ENCODE assay signal across 9 cellular contexts in genomic region chr1:192516776-192517297, GRCh38. TPM values are rescaled to one million over a fixed set of nuclear protein-coding genes. Genes with fewer than 3 reads are reported as not detected.
DNase-seq lines count a peak whose midpoint lies in the region; ATAC-seq and TF ChIP-seq lines count a peak whose summit lies in the region.
"Had no signal": no experiment of that assay in that cellular context is flagged by ENCODE, and none has a peak within 500 bp of the region (broad histone marks: within the 10 kb centered on the region; RNA-seq: fewer than 3 reads in every experiment).

No MANE protein-coding gene starts in this region.

- intact Hi-C loops in sigmoid colon (cut with DNase I) = no loop called here

- H3K27me3 ChIP-seq in SU-DHL-6 (ENCODE audit: low read length) = no peaks in the 10 kb centered on the region
- H3K27me3 ChIP-seq in sigmoid colon = no peaks in the 10 kb centered on the region

- H3K4me1 ChIP-seq in sigmoid colon = peaks cover 0 to 43% (median 27%) of the 10 kb centered on the region in 4 donors

- ATAC-seq in GM19043 (IDR thresholded peaks at IDR 0.05; ENCODE audit: low read depth, unreplicated experiment) (peak; percentile 97), HG03196 (IDR thresholded peaks at IDR 0.05; ENCODE audit: unreplicated experiment) (peak; percentile 97)
- ATAC-seq in central memory CD8-positive, alpha-beta T cell (replicated peaks; ENCODE audit: extremely low read depth, poor library complexity, severe bottlenecking) = peak; percentile 97

- no peak overlapping the region for H2AFZ ChIP-seq in SU-DHL-6 (ENCODE audit: low read depth, low read length, severe bottlenecking)

- no peaks in the 10 kb centered on the region for H3K9me3 ChIP-seq in SU-DHL-6 (ENCODE audit: insufficient read depth, low read length)
- H3K9me3 ChIP-seq in sigmoid colon = no peaks in the 10 kb centered on the region

- peak overlapping the region; percentile 75 for H3K4me3 Mint-ChIP-seq in central memory CD8-positive, alpha-beta T cell

- H3K27ac ChIP-seq in SU-DHL-6 (ENCODE audit: low read depth, low read length) (peak overlapping the region; percentile 77), sigmoid colon (peak overlapping the region in 3 of 4 donors; percentile 29 to 53 (median 45))

- no peak overlapping the region for H3K4me3 ChIP-seq in AG09309 (ENCODE audit: control insufficient read depth, low read depth, low read length)
- no peak overlapping the region for H3K4me3 ChIP-seq in SU-DHL-6 (ENCODE audit: insufficient read depth, low read length, poor library complexity, severe bottlenecking)
- no peak overlapping the region for H3K4me3 ChIP-seq in sigmoid colon

- H3K9me2 ChIP-seq in SU-DHL-6 (replicated peaks; ENCODE audit: insufficient read depth, low read length) = no peaks in the 10 kb centered on the region

- TF ChIP-seq POLR2A in sigmoid colon (IDR thresholded peaks at IDR 0.05) = no peak

- TF ChIP-seq EP300 in sigmoid colon (IDR thresholded peaks at IDR 0.05) = no peak

- no peaks in the 10 kb centered on the region for H4K20me1 ChIP-seq in SU-DHL-6 (ENCODE audit: low read depth, low read length)

- H3K4me2 ChIP-seq in SU-DHL-6 (ENCODE audit: low read depth, low read length, poor library complexity, severe bottlenecking) = peak overlapping the region; percentile 67

- TF ChIP-seq CTCF in AG09309 (IDR thresholded peaks at IDR 0.05; ENCODE audit: control insufficient read depth, insufficient read depth, low read depth, low read length, missing control alignments) = no peak
- TF ChIP-seq CTCF in SU-DHL-6 (IDR thresholded peaks at IDR 0.05; ENCODE audit: insufficient read depth, low read length, poor library complexity, severe bottlenecking) = no peak
- TF ChIP-seq CTCF in sigmoid colon (IDR thresholded peaks at IDR 0.05) = no peak

- H3K36me3 ChIP-seq in SU-DHL-6 (ENCODE audit: low read length) (no peaks in the 10 kb centered on the region), sigmoid colon (no peaks in the 10 kb centered on the region)

- H3K79me2 ChIP-seq in SU-DHL-6 (ENCODE audit: insufficient read depth, low read length) = no peaks in the 10 kb centered on the region

- WGBS in sigmoid colon, 2 donors = 30 to 53% methylated on average over 11 of the region's 11 CpGs

- no peaks in the 10 kb centered on the region for H3K9me3 Mint-ChIP-seq in central memory CD8-positive, alpha-beta T cell

- peaks cover 8% of the 10 kb centered on the region for H3K36me3 Mint-ChIP-seq in central memory CD8-positive, alpha-beta T cell (ENCODE audit: insufficient read depth)

- peak overlapping the region; percentile 28 for H3K9ac ChIP-seq in SU-DHL-6 (ENCODE audit: low read length)

- peaks cover 54% of the 10 kb centered on the region for H3K4me1 Mint-ChIP-seq in central memory CD8-positive, alpha-beta T cell

- H3F3A ChIP-seq in SU-DHL-6 (ENCODE audit: insufficient read depth) = peaks cover 23% of the 10 kb centered on the region

- DNase-seq in AG09309 (ENCODE audit: low read depth) (peak; percentile 46), sigmoid colon (no peak), iPS-NIHi11 (ENCODE audit: low spot score) (no peak), GOT3 (lab: John Stamatoyannopoulos, UW) (no peak)
- peak in 1 of 2 donors; percentile 71 for DNase-seq in central memory CD8-positive, alpha-beta T cell (ENCODE audit: low spot score in 2 of 2)

- no peaks in the 10 kb centered on the region for H3K27me3 Mint-ChIP-seq in central memory CD8-positive, alpha-beta T cell

- H3K27ac Mint-ChIP-seq in central memory CD8-positive, alpha-beta T cell (ENCODE audit: low read depth) = peak overlapping the region; percentile 90

RNA-seq across cellular contexts. Expression of gene RGS1, which starts 58.7 kb away (rescaled TPM):
- 100 to 1,000 TPM in 2 of 4 donors, 10 to 100 TPM in 2; 52.9 to 153 (median 95.8) TPM for total RNA-seq in sigmoid colon
- polyA plus RNA-seq in sigmoid colon = 10 to 100 TPM; 34.8 to 49.5 (median 35.8) TPM
- total RNA-seq: dermis microvascular lymphatic vessel endothelial cell had no signal
